Comparison of ENCODE assay signal across 1 cellular context in the genomic region with DNA sequence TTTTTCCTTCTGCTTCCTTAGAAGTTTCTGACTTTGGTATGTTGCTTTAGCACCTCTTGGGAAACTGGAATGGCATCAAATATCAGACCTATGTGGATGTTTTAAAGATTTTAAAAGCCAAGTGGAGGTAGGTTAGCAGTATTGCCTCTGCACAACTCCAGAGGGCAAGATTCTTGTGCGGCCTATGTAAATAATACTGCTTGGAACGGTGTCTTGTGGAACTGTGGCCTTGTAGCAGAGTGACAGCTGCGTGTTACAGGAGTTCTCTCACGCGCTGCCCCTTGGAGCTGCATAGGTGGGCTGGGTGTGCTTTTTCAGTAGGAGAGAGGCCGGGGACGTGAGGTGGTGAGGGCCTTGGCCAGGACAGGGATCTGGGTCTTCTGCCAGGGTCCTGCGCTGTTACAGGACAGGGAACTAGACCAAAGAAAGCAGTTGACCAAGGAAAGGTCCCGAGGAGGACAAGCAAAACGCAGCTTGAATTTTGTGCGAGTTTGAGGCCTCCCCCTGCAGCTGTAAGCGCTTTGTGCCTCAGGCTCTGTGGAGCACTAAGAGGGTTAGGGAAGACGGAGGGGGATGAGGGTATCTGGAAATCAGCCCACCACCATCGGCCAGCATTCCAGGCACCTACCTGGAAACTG.
TF ChIP-seq lines count a peak whose summit lies in the region.

No MANE protein-coding gene starts in this region.

TF ChIP-seq in H1, 55 proteins besides CTCF, POLR2A, EP300 and RAD21 (continued from another document):
- TF ChIP-seq SP1 (IDR thresholded peaks at IDR 0.05; ENCODE audit: low read depth, low read length), result no peak
- no peak for TF ChIP-seq CHD7 (IDR thresholded peaks at IDR 0.05; ENCODE audit: insufficient replicate concordance, low read length)
- no peak for TF ChIP-seq SRF (IDR thresholded peaks at IDR 0.05; ENCODE audit: low read depth, low read length)
- no peak for TF ChIP-seq SUZ12 (IDR thresholded peaks at IDR 0.05; ENCODE audit: low read length)
- TF ChIP-seq NANOG (IDR thresholded peaks at IDR 0.05; ENCODE audit: insufficient read depth, low read depth, low read length, poor library complexity, severe bottlenecking), result no peak
- TF ChIP-seq JUND (IDR thresholded peaks at IDR 0.05; ENCODE audit: low read length), result no peak
- no peak for TF ChIP-seq CEBPB (IDR thresholded peaks at IDR 0.05; ENCODE audit: low read depth, low read length)
TF ChIP-seq in H1: peak in this region for 0.
